In genomic region chr3:105798381-105798934, GRCh38 we compare ENCODE assay signal across 8 cellular contexts.
DNase-seq lines count a peak whose midpoint lies in the region; ATAC-seq and TF ChIP-seq lines count a peak whose summit lies in the region.

No MANE protein-coding gene starts in this region.

- peak; percentile 89 for ATAC-seq in HG03460 (IDR thresholded peaks at IDR 0.05; ENCODE audit: unreplicated experiment)

- H3K36me3 Mint-ChIP-seq in activated naive CD8-positive, alpha-beta T cell treated with anti-CD3 and anti-CD28 coated beads for 36 hours, result peaks cover 75% of the 10 kb centered on the region

- no peaks in the 10 kb centered on the region for H3K27me3 Mint-ChIP-seq in activated naive CD8-positive, alpha-beta T cell treated with anti-CD3 and anti-CD28 coated beads for 36 hours

- peak overlapping the region; percentile 16 for H3K4me3 Mint-ChIP-seq in activated naive CD8-positive, alpha-beta T cell treated with anti-CD3 and anti-CD28 coated beads for 36 hours

- intact Hi-C loops in dorsolateral prefrontal cortex (cut with DNase I), result no loop called here

- H3K9me3 Mint-ChIP-seq in activated naive CD8-positive, alpha-beta T cell treated with anti-CD3 and anti-CD28 coated beads for 36 hours, result peaks cover 8% of the 10 kb centered on the region

- TF ChIP-seq CTCF in GM20000 (IDR thresholded peaks at IDR 0.05; ENCODE audit: extremely low read depth, missing control alignments) (no peak), foreskin fibroblast (IDR thresholded peaks at IDR 0.05; ENCODE audit: low read depth, low read length) (no peak), dorsolateral prefrontal cortex (IDR thresholded peaks at IDR 0.05 in 54 of 56, conservative IDR thresholded peaks at IDR 0.05 in 2 of 56; ENCODE audit: low read depth in 1 of 56, partially characterized antibody in 56 of 56) (no peak)

- H3K27ac ChIP-seq in dorsolateral prefrontal cortex, result no peak overlapping the region

- DNase-seq in CMK (ENCODE audit: low read depth) (peak; percentile 59), GM20000 (ENCODE audit: low spot score) (peak; percentile 22), foreskin fibroblast (no peak), dorsolateral prefrontal cortex (no peak), NCI-H146 (lab: John Stamatoyannopoulos, UW) (no peak), AG08396 (ENCODE audit: low spot score) (no peak)
- DNase-seq in activated naive CD8-positive, alpha-beta T cell treated with anti-CD3 and anti-CD28 coated beads for 36 hours, result no peak

- peak overlapping the region; percentile 73 for H3K27ac Mint-ChIP-seq in activated naive CD8-positive, alpha-beta T cell treated with anti-CD3 and anti-CD28 coated beads for 36 hours

- H3K27me3 ChIP-seq in dorsolateral prefrontal cortex, result no peaks in the 10 kb centered on the region

- H3K4me3 ChIP-seq in foreskin fibroblast (ENCODE audit: low read depth in 1 of 2, low read length in 2 of 2) (no peak overlapping the region), dorsolateral prefrontal cortex (no peak overlapping the region)

- peaks cover 70% of the 10 kb centered on the region for H3K4me1 Mint-ChIP-seq in activated naive CD8-positive, alpha-beta T cell treated with anti-CD3 and anti-CD28 coated beads for 36 hours

Comparison
In these comparisons a context has a peak if more than half of its experiments do, and no peak if none do; other contexts are left out.
1. DNase-seq: peak in CMK (single experiment) and GM20000 (single experiment); none in activated naive CD8-positive, alpha-beta T cell treated with anti-CD3 and anti-CD28 coated beads for 36 hours (single experiment), foreskin fibroblast (0 of 2), dorsolateral prefrontal cortex (0 of 10), NCI-H146 (single experiment) and AG08396 (single experiment).